27 cellular contexts compared by ENCODE assay signal in genomic region chr1:196074182-196074581, GRCh38.
"Had no signal": no experiment of that assay in that cellular context is flagged by ENCODE, and none has a peak within 500 bp of the region (broad histone marks: within the 10 kb centered on the region; RNA-seq: fewer than 3 reads in every experiment).

No MANE protein-coding gene starts in this region.

- ATAC-seq: stimulated activated effector memory CD8-positive, alpha-beta T cell treated with anti-CD3 and anti-CD28 coated beads, Interleukin-12 subunit alpha, Interleukin-12 subunit beta, amount 100 ng/mL, for 72 hours; stimulated activated memory B cell treated with anti-CD40 and anti-IgM and Interleukin-4, amounts not matched to agents 10 μg/mL and 1 μg/mL and 100 μg/mL, for 72 hours; stimulated activated naive B cell treated with anti-CD40 and anti-IgM and Interleukin-4, amounts not matched to agents 10 μg/mL and 1 μg/mL and 100 μg/mL, for 72 hours; stimulated activated naive CD8-positive, alpha-beta T cell treated with anti-CD3 and anti-CD28 coated beads, Interleukin-15, amount 100 ng/mL, for 72 hours; stimulated activated naive CD8-positive, alpha-beta T cell treated with anti-CD3 and anti-CD28 coated beads, Interleukin-15, Interleukin-2, amounts not matched to agents 100 U/mL and 50 U/mL, for 24 hours; upper lobe of right lung had no signal

- H3K27ac ChIP-seq: stomach, suprapubic skin, testis, thoracic aorta, thyroid gland, tibial artery, tibial nerve, transverse colon, upper lobe of left lung, upper lobe of right lung, uterus, vagina had no signal

- FAIRE-seq: urothelium cell line had no signal

- H3K27me3 ChIP-seq: stomach, suprapubic skin, testis, thyroid gland, tibial artery, tibial nerve, transverse colon, upper lobe of left lung, upper lobe of right lung, uterus, vagina had no signal

- H3K9me3 ChIP-seq: stomach, suprapubic skin, testis, thoracic aorta, thyroid gland, tibial artery, tibial nerve, transverse colon, upper lobe of left lung, upper lobe of right lung, uterus, vagina had no signal

- H3K4me1 ChIP-seq: stomach, suprapubic skin, testis, thyroid gland, tibial artery, tibial nerve, transverse colon, upper lobe of left lung, upper lobe of right lung, uterus, vagina had no signal

- H3K36me3 ChIP-seq: stomach, suprapubic skin, thoracic aorta, thyroid gland, tibial artery, tibial nerve, transverse colon, upper lobe of left lung, upper lobe of right lung, uterus, vagina had no signal

- DNase-seq: stimulated activated CD4-positive, alpha-beta T cell treated with anti-CD3 and anti-CD28 coated beads, Interleukin-2, amount 100 ng/mL, for 48 hours; stimulated activated CD4-positive, alpha-beta T cell treated with anti-CD3 and anti-CD28 coated beads, Interleukin-4, amount 100 ng/mL, for 1 hour; stimulated activated CD4-positive, alpha-beta T cell treated with anti-CD3 and anti-CD28 coated beads, Interleukin-4, amount 100 ng/mL, for 24 hours; stimulated activated CD4-positive, alpha-beta T cell treated with anti-CD3 and anti-CD28 coated beads, Interleukin-4, amount 100 ng/mL, for 4 hours; stimulated activated CD8-positive, alpha-beta memory T cell treated with anti-CD3 and anti-CD28 coated beads, Interleukin-4, amount 100 ng/mL, for 48 hours; stimulated activated naive B cell treated with anti-CD40 and anti-IgM and Interleukin-4, amounts not matched to agents 10 μg/mL and 1 μg/mL and 100 μg/mL, for 72 hours; stimulated activated naive CD4-positive, alpha-beta T cell; stimulated activated naive CD4-positive, alpha-beta T cell treated with Interleukin-2 at 50 U/mL for 16 hours; stimulated activated naive CD8-positive, alpha-beta T cell treated with anti-CD3 and anti-CD28 coated beads, Interleukin-15, amount 100 ng/mL, for 72 hours; stimulated activated naive CD8-positive, alpha-beta T cell treated with anti-CD3 and anti-CD28 coated beads, Interleukin-15, Interleukin-2, amounts not matched to agents 100 U/mL and 50 U/mL, for 24 hours; stomach; substantia nigra; testis; thyroid gland; tibial artery; transverse colon; trophoblast cell; upper lobe of left lung; upper lobe of right lung; uterus had no signal

- H3K4me3 ChIP-seq: stomach, suprapubic skin, testis, thoracic aorta, thyroid gland, tibial artery, tibial nerve, transverse colon, upper lobe of left lung, upper lobe of right lung, uterus, vagina had no signal
